In genomic region chr9:16461851-16462250, GRCh38 we compare ENCODE assay signal across 21 cellular contexts.
A peak's percentile ranks its signal among the peaks of the same experiment; 100 is the strongest.
DNase-seq lines count a peak whose midpoint lies in the region; ATAC-seq, FAIRE-seq and TF ChIP-seq lines count a peak whose summit lies in the region.
"Had no signal": no experiment of that assay in that cellular context is flagged by ENCODE, and none has a peak within 500 bp of the region (broad histone marks: within the 10 kb centered on the region; RNA-seq: fewer than 3 reads in every experiment).

No MANE protein-coding gene starts in this region.

- H3K4me3 Mint-ChIP-seq in H9 (no peak overlapping the region), nephron (no peak overlapping the region)
- H3K4me3 Mint-ChIP-seq: CD8-positive, alpha-beta memory T cell had no signal

- no peak overlapping the region for H4K91ac ChIP-seq in H9 (ENCODE audit: insufficient read length, low read depth, low read length)
- no peak overlapping the region for H4K91ac ChIP-seq in H1 (replicated peaks; ENCODE audit: insufficient read length, low read length)

- TF ChIP-seq POLR2A in H1 (IDR thresholded peaks at IDR 0.05; ENCODE audit: control extremely low read depth in 1 of 2, low read depth in 2 of 2, low read length in 2 of 2): no peak

- ATAC-seq in lower lobe of right lung: no peak
- ATAC-seq in GM19467 (IDR thresholded peaks at IDR 0.05; ENCODE audit: unreplicated experiment): no peak
- no peak for ATAC-seq in HG03521 (IDR thresholded peaks at IDR 0.05; ENCODE audit: unreplicated experiment)
- ATAC-seq in GM18868 (IDR thresholded peaks at IDR 0.05; ENCODE audit: unreplicated experiment): no peak
- ATAC-seq: A549, K562 had no signal

- H3K9ac ChIP-seq in BLaER1: no peak overlapping the region
- H3K9ac ChIP-seq in H9 (ENCODE audit: extremely low read depth, insufficient read length, low read length): no peak overlapping the region
- no peak overlapping the region for H3K9ac ChIP-seq in H1 (replicated peaks in 1 of 4; ENCODE audit: extremely low read depth in 1 of 4, low read depth in 3 of 4, low read length in 3 of 4)

- H2AFZ ChIP-seq in H9 (ENCODE audit: low read length): no peak overlapping the region
- no peak overlapping the region for H2AFZ ChIP-seq in H1 (ENCODE audit: low read length)
- H2AFZ ChIP-seq: PC-9 had no signal

- H3K27me3 Mint-ChIP-seq in H9 (ENCODE audit: low read depth): no peaks in the 10 kb centered on the region
- no peaks in the 10 kb centered on the region for H3K27me3 Mint-ChIP-seq in nephron (ENCODE audit: low read depth)
- H3K27me3 Mint-ChIP-seq: CD8-positive, alpha-beta memory T cell had no signal

- peaks cover 19% of the 10 kb centered on the region for H3K4me1 ChIP-seq in BLaER1
- peaks cover 2% of the 10 kb centered on the region; the same call in 1 of the 2 replicates for H3K4me1 ChIP-seq in H9 (ENCODE audit: insufficient read depth, low read length)
- peaks cover 4 to 18% (median 9%) of the 10 kb centered on the region in 4 experiments; a peak in 6 of 7 replicates for H3K4me1 ChIP-seq in H1 (replicated peaks in 1 of 4; ENCODE audit: control insufficient read depth in 3 of 4, insufficient read depth in 4 of 4, low read length in 3 of 4)
- no peaks in the 10 kb centered on the region for H3K4me1 ChIP-seq in lower lobe of right lung
- H3K4me1 ChIP-seq: A549 had no signal

- no peak overlapping the region for H3K4me3 ChIP-seq in BLaER1
- H3K4me3 ChIP-seq in H1 (ENCODE audit: extremely low read depth in 1 of 4, insufficient read depth in 2 of 4, low read depth in 3 of 4, low read length in 4 of 4): no peak overlapping the region
- H3K4me3 ChIP-seq in lower lobe of right lung: no peak overlapping the region
- H3K4me3 ChIP-seq: A549, K562, PC-9 had no signal

- H3K14ac ChIP-seq in H9 (ENCODE audit: insufficient read depth, low read length): no peak overlapping the region
- H3K14ac ChIP-seq in H1 (ENCODE audit: insufficient read length): no peak overlapping the region

- FAIRE-seq in H1 (lab: Jason Lieb, UNC): no peak
- FAIRE-seq: A549, GM19239, K562 had no signal

- H3K27me3 ChIP-seq in BLaER1: no peaks in the 10 kb centered on the region
- H3K27me3 ChIP-seq in H9 (ENCODE audit: insufficient read depth, low read length): no peaks in the 10 kb centered on the region
- no peaks in the 10 kb centered on the region for H3K27me3 ChIP-seq in H1 (replicated peaks in 1 of 4; ENCODE audit: control insufficient read depth in 3 of 4, extremely low read depth in 1 of 4, insufficient read depth in 3 of 4, low read length in 3 of 4)
- no peaks in the 10 kb centered on the region for H3K27me3 ChIP-seq in lower lobe of right lung (ENCODE audit: low read depth)

- H3K27ac Mint-ChIP-seq in H9: peak overlapping the region; percentile 5 to 86 (median 11); a peak in 5 of 7 replicates
- peak overlapping the region; percentile 23 to 75 (median 30) for H3K27ac Mint-ChIP-seq in nephron
- H3K27ac Mint-ChIP-seq: CD8-positive, alpha-beta memory T cell had no signal

- H3K9me3 Mint-ChIP-seq in H9 (no peaks in the 10 kb centered on the region), nephron (peaks cover 5% of the 10 kb centered on the region)

- H3K23ac ChIP-seq in H9 (ENCODE audit: insufficient read length, low read depth, low read length) (no peak overlapping the region), H1 (ENCODE audit: insufficient read length) (no peak overlapping the region)

- WGBS in H9 (ENCODE audit: extremely low coverage, insufficient read length, low lambda C conversion rate): no CpG with 5 or more reads among the region's 2 CpGs
- 59% methylated on average over 2 of the region's 2 CpGs; no CpG with 5 or more reads in 1 of the 2 experiments for WGBS in H1 (ENCODE audit: extremely low coverage in 1 of 2, insufficient coverage in 1 of 2, insufficient read length in 1 of 2, insufficient replicate concordance in 2 of 2, low coverage in 1 of 2, low lambda C conversion rate in 2 of 2, missing lambda C conversion rate in 1 of 2), 2 experiments

- intact Hi-C loops in lower lobe of right lung (cut with DNase I): no loop called here

- H3K79me1 ChIP-seq in H9 (ENCODE audit: insufficient read depth, low read depth, low read length, poor library complexity, severe bottlenecking): no peaks in the 10 kb centered on the region
- H3K79me1 ChIP-seq in H1 (ENCODE audit: low read depth, low read length): no peaks in the 10 kb centered on the region

- no peak overlapping the region for H4K8ac ChIP-seq in H9 (replicated peaks; ENCODE audit: insufficient read length, low read depth, low read length)
- no peak overlapping the region for H4K8ac ChIP-seq in H1 (ENCODE audit: extremely low read depth, insufficient read depth, low read length)

- H3K4me1 Mint-ChIP-seq in H9 (peaks cover 44 to 55% of the 10 kb centered on the region in 2 experiments), nephron (peaks cover 49% of the 10 kb centered on the region)
- H3K4me1 Mint-ChIP-seq: CD8-positive, alpha-beta memory T cell had no signal

- H2AK5ac ChIP-seq in H9 (ENCODE audit: insufficient read length, low read length) (no peak overlapping the region), H1 (ENCODE audit: low read depth, low read length) (no peak overlapping the region)

- no peaks in the 10 kb centered on the region for H3K23me2 ChIP-seq in H9 (ENCODE audit: insufficient read length, low read depth, low read length, poor library complexity, severe bottlenecking)
- H3K23me2 ChIP-seq in H1 (ENCODE audit: low read depth, low read length): no peaks in the 10 kb centered on the region

- TF ChIP-seq CTCF in H9 (conservative IDR thresholded peaks at IDR 0.05) (no peak), H1 (IDR thresholded peaks at IDR 0.05; ENCODE audit: control extremely low read depth in 1 of 3, insufficient read depth in 1 of 3, low read depth in 1 of 3, low read length in 3 of 3) (no peak), nephron (IDR thresholded peaks at IDR 0.05; ENCODE audit: unreplicated experiment in 3 of 3) (no peak), lower lobe of right lung (IDR thresholded peaks at IDR 0.05) (no peak)

- H2BK5ac ChIP-seq in H9 (ENCODE audit: insufficient read length, low read length) (no peak overlapping the region), H1 (ENCODE audit: low read depth, low read length) (no peak overlapping the region)

- H3K18ac ChIP-seq in H9 (ENCODE audit: insufficient read length, low read depth, low read length) (no peak overlapping the region), H1 (ENCODE audit: extremely low read depth, low read length) (no peak overlapping the region)

- H3K27ac ChIP-seq in BLaER1 (no peak overlapping the region), H9 (ENCODE audit: insufficient read length, low read depth, low read length) (no peak overlapping the region), H1 (ENCODE audit: low read depth, low read length) (no peak overlapping the region), lower lobe of right lung (no peak overlapping the region)
- H3K27ac ChIP-seq: A549, PC-9, RWPE1 had no signal

- H2BK12ac ChIP-seq in H9 (ENCODE audit: insufficient read length, low read depth, low read length) (no peak overlapping the region), H1 (ENCODE audit: low read depth, low read length) (no peak overlapping the region)

- H2BK120ac ChIP-seq in H9 (ENCODE audit: low read depth, low read length, poor library complexity, severe bottlenecking) (no peak overlapping the region), H1 (replicated peaks; ENCODE audit: low read depth, low read length) (no peak overlapping the region)

- POLR2A ChIA-PET in H1 (lab: Charles Lee; ENCODE audit: partially characterized antibody): no interaction called here

- CTCF ChIA-PET in H1 (lab: Charles Lee; ENCODE audit: partially characterized antibody): interaction anchor here (1.0 kb wide), 1 partner anchor 14 kb away, joined by 3 read pairs; no protein-coding TSS in a partner anchor

- H3K9me3 ChIP-seq in BLaER1: peaks cover 6% of the 10 kb centered on the region
- H3K9me3 ChIP-seq in H9 (ENCODE audit: control insufficient read depth, low read depth, low read length): no peaks in the 10 kb centered on the region
- H3K9me3 ChIP-seq in H1 (ENCODE audit: insufficient read depth in 2 of 2, low read depth in 1 of 2, low read length in 1 of 2): no peaks in the 10 kb centered on the region; a peak in 1 of 4 replicates
- no peaks in the 10 kb centered on the region for H3K9me3 ChIP-seq in lower lobe of right lung
- H3K9me3 ChIP-seq: A549 had no signal

- no peak overlapping the region for H3T11ph ChIP-seq in H9 (ENCODE audit: low read length)

- H3K36me3 Mint-ChIP-seq in H9 (ENCODE audit: insufficient read depth in 1 of 3, low read depth in 3 of 3) (no peaks in the 10 kb centered on the region), nephron (ENCODE audit: low read depth) (no peaks in the 10 kb centered on the region)
- H3K36me3 Mint-ChIP-seq: CD8-positive, alpha-beta memory T cell had no signal

- no peaks in the 10 kb centered on the region for H4K20me1 ChIP-seq in BLaER1
- H4K20me1 ChIP-seq in H9 (ENCODE audit: control insufficient read depth, insufficient read depth, insufficient read length): no peaks in the 10 kb centered on the region
- H4K20me1 ChIP-seq in H1 (replicated peaks in 1 of 2; ENCODE audit: control insufficient read depth in 1 of 2, insufficient read depth in 2 of 2, low read length in 2 of 2): no peaks in the 10 kb centered on the region

- TF ChIP-seq EP300 in H1 (IDR thresholded peaks at IDR 0.05; ENCODE audit: borderline replicate concordance in 1 of 2, low read depth in 2 of 2, low read length in 2 of 2): no peak

- H2BK15ac ChIP-seq in H9 (ENCODE audit: low read depth, low read length) (no peak overlapping the region), H1 (ENCODE audit: low read length) (no peak overlapping the region)

- H2BK20ac ChIP-seq in H9 (ENCODE audit: low read depth, low read length, poor library complexity, severe bottlenecking) (no peak overlapping the region), H1 (ENCODE audit: low read length) (no peak overlapping the region)

- DNase-seq in H9 (no peak), H1 (ENCODE audit: low read depth in 1 of 2, low spot score in 2 of 2) (no peak), lower lobe of right lung (no peak)
- DNase-seq: CD8-positive, alpha-beta memory T cell; DND-41; NCI-H1694 treated with DMSO at 0.1 percent for 48 hours; NCI-H2227 treated with DMSO at 0.1 percent for 48 hours; NCI-H510A treated with DMSO at 0.1 percent for 48 hours; NCI-H774; PC-9; SIG-M5; T-helper 1 cell had no signal

- no peak overlapping the region for H3K56ac ChIP-seq in H9 (ENCODE audit: insufficient read length, low read depth, low read length)
- H3K56ac ChIP-seq in H1 (replicated peaks; ENCODE audit: insufficient read length, low read depth, low read length): no peak overlapping the region

- H3K79me2 ChIP-seq in H9 (ENCODE audit: insufficient read depth, low read length) (no peaks in the 10 kb centered on the region), H1 (ENCODE audit: control insufficient read depth in 1 of 2, insufficient read depth in 2 of 2, low read length in 2 of 2) (peaks cover 0 to 6% of the 10 kb centered on the region in 2 experiments; a peak in 1 of 4 replicates)

- H4K5ac ChIP-seq in H9 (ENCODE audit: insufficient read length, low read depth, low read length) (no peak overlapping the region), H1 (ENCODE audit: insufficient read length, low read depth, low read length) (peak overlapping the region; percentile 6)

- H3K36me3 ChIP-seq in BLaER1 (peaks cover 10% of the 10 kb centered on the region; the same call in 1 of the 2 replicates), H1 (ENCODE audit: control insufficient read depth in 2 of 4, insufficient read depth in 4 of 4, low read length in 3 of 4) (no peaks in the 10 kb centered on the region), lower lobe of right lung (no peaks in the 10 kb centered on the region)

- H3K4ac ChIP-seq in H9 (ENCODE audit: low read depth, low read length): no peak overlapping the region
- no peak overlapping the region for H3K4ac ChIP-seq in H1 (replicated peaks; ENCODE audit: insufficient read length, low read depth, low read length)

- no peak for TF ChIP-seq RAD21 in H1 (IDR thresholded peaks at IDR 0.05 in 1 of 2, conservative IDR thresholded peaks at IDR 0.05 in 1 of 2; ENCODE audit: low read depth in 2 of 2, low read length in 2 of 2)

- H3K4me2 ChIP-seq in BLaER1 (peak overlapping the region; percentile 16), H9 (ENCODE audit: insufficient read depth, insufficient read length, low read length) (no peak overlapping the region), H1 (ENCODE audit: insufficient read depth in 1 of 2, low read depth in 2 of 2, low read length in 2 of 2) (peak overlapping the region; percentile 7 to 44; a peak in 3 of 4 replicates)
- H3K4me2 ChIP-seq: A549, PC-9 had no signal
